Comparison of ENCODE assay signal across 17 cellular contexts in the genomic region with DNA sequence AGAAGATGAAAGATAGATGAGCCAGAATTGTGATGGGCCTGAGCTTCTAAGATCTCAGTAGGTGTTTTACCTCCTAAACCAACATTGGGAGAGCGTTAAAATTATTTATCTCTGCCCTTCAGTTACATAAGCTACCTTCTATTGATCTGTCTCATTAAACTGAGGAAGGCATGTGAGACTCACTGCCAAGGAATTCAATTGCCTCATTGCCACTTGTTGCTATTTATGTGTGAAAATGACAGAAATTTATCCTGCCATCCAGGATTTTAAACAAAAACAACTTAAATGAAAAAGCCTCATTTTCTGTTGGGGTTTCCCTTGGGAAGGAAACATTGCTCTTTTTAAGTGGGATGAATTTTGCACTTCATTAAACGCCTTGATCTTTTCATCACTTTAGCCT.
"Had no signal": no experiment of that assay in that cellular context is flagged by ENCODE, and none has a peak within 500 bp of the region (broad histone marks: within the 10 kb centered on the region; RNA-seq: fewer than 3 reads in every experiment).

No MANE protein-coding gene starts in this region.

- H2AFZ ChIP-seq: hepatocyte had no signal

- H3K36me3 ChIP-seq: esophagus muscularis mucosa, left lung, tibial artery, WERI-Rb-1 had no signal

- H3K9me3 ChIP-seq: tibial artery had no signal

- H3K4me3 ChIP-seq: esophagus muscularis mucosa, hepatocyte, left lung, tibial artery had no signal

- H3K79me2 ChIP-seq: hepatocyte had no signal

- H3K27me3 ChIP-seq: esophagus muscularis mucosa, hepatocyte, left lung, tibial artery had no signal

- ATAC-seq: activated T-cell treated with anti-CD3 and anti-CD28 coated beads, Interleukin-2, amount 50 U/mL, for 72 hours; left lung had no signal

- DNase-seq: activated CD4-positive, alpha-beta T cell treated with anti-CD3 and anti-CD28 coated beads for 1 hour; activated CD4-positive, alpha-beta T cell treated with anti-CD3 and anti-CD28 coated beads, Interleukin-2, amount 50 U/mL, for 4 hours; activated gamma-delta T cell; activated T-cell treated with anti-CD3 and anti-CD28 coated beads, Interleukin-2, amount 50 U/mL, for 72 hours; effector CD8-positive, alpha-beta T cell; islet precursor cell; left lung; occipital lobe; posterior cingulate gyrus; retina; stimulated activated CD4-positive, alpha-beta T cell treated with anti-CD3 and anti-CD28 coated beads, Interleukin-2, amount 100 ng/mL, for 24 hours; stimulated activated naive CD4-positive, alpha-beta T cell treated with Interleukin-2 at 50 U/mL for 16 hours; substantia nigra; tibial artery; WERI-Rb-1 had no signal

- H3K4me1 ChIP-seq: esophagus muscularis mucosa, left lung, tibial artery had no signal

- H3K4me2 ChIP-seq: hepatocyte had no signal

- H3K27ac ChIP-seq: esophagus muscularis mucosa, hepatocyte, left lung, tibial artery, WERI-Rb-1 had no signal
